8 cellular contexts compared by ENCODE assay signal in the genomic region with DNA sequence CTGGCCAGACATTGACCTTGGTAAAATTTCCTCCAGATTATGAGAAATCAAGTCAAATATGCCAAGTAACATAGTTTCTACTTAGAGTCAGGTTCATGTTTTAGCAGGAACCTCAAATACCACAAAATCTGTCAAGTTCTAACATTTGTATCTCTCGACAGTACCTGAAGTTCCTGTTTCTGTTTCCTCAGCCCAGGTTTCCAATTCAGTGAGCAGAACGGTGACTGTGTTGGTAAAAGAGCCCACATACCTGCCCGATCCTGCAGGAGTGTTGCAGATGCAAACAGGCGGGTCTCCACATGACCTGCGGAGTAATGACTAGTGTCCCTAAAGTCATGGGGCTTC. TPM values are rescaled to one million over a fixed set of nuclear protein-coding genes. Genes with fewer than 3 reads are reported as not detected.
A peak's percentile ranks its signal among the peaks of the same experiment; 100 is the strongest.
DNase-seq lines count a peak whose midpoint lies in the region; ATAC-seq and TF ChIP-seq lines count a peak whose summit lies in the region.
"Had no signal": no experiment of that assay in that cellular context is flagged by ENCODE, and none has a peak within 500 bp of the region (broad histone marks: within the 10 kb centered on the region; RNA-seq: fewer than 3 reads in every experiment).

No MANE protein-coding gene starts in this region.

- no peak for TF ChIP-seq CTCF in hepatocyte (IDR thresholded peaks at IDR 0.05; ENCODE audit: poor library complexity)
- no peak for TF ChIP-seq CTCF in gastrocnemius medialis (IDR thresholded peaks at IDR 0.05 in 4 of 5, conservative IDR thresholded peaks at IDR 0.05 in 1 of 5)
- TF ChIP-seq CTCF in left lung (IDR thresholded peaks at IDR 0.05): no peak

- 71% methylated on average over 5 of the region's 5 CpGs for WGBS in hepatocyte (ENCODE audit: low lambda C conversion rate, missing lambda C conversion rate)

- H3K9me3 ChIP-seq in hepatocyte (ENCODE audit: low read depth) (no peaks in the 10 kb centered on the region), gastrocnemius medialis (no peaks in the 10 kb centered on the region), left lung (no peaks in the 10 kb centered on the region)

- H3K4me2 ChIP-seq in hepatocyte: no peak overlapping the region

- in situ Hi-C loops in gastrocnemius medialis (cut with MboI; ENCODE audit: low sequenced_read_pairs in 4 of 4): no loop called here

- H3K27ac ChIP-seq in hepatocyte: peak overlapping the region; percentile 34
- H3K27ac ChIP-seq in gastrocnemius medialis: no peak overlapping the region
- no peak overlapping the region for H3K27ac ChIP-seq in left lung

- ATAC-seq in GM18870 (IDR thresholded peaks at IDR 0.05; ENCODE audit: unreplicated experiment) (peak; percentile 85), GM21529 (IDR thresholded peaks at IDR 0.05; ENCODE audit: unreplicated experiment) (peak; percentile 95), HG03460 (IDR thresholded peaks at IDR 0.05; ENCODE audit: unreplicated experiment) (peak; percentile 90), gastrocnemius medialis (no peak), left lung (no peak)

- H3K36me3 ChIP-seq in hepatocyte (replicated peaks; ENCODE audit: insufficient read depth, low read depth) (no peaks in the 10 kb centered on the region), gastrocnemius medialis (no peaks in the 10 kb centered on the region), left lung (no peaks in the 10 kb centered on the region)

- no peaks in the 10 kb centered on the region for H3K9me2 ChIP-seq in hepatocyte (replicated peaks; ENCODE audit: insufficient read depth)

- intact Hi-C loops in gastrocnemius medialis (cut with DNase I; ENCODE audit: low total_unique reads): no loop called here
- intact Hi-C loops in left lung (cut with DNase I): no loop called here

- no peaks in the 10 kb centered on the region for H4K20me1 ChIP-seq in hepatocyte (ENCODE audit: insufficient read depth, poor library complexity, severe bottlenecking)

- no peak for TF ChIP-seq POLR2A in gastrocnemius medialis (IDR thresholded peaks at IDR 0.05)

- H3K4me1 ChIP-seq in hepatocyte (ENCODE audit: insufficient read depth) (no peaks in the 10 kb centered on the region), gastrocnemius medialis (no peaks in the 10 kb centered on the region), left lung (no peaks in the 10 kb centered on the region)

- DNase-seq in hepatocyte (ENCODE audit: low spot score) (no peak), NCI-H1105 treated with DMSO at 0.1 percent for 48 hours (lab: John Stamatoyannopoulos, UW) (no peak), gastrocnemius medialis (no peak), left lung (no peak)
- DNase-seq: NCI-H2029 treated with DMSO at 0.1 percent for 48 hours had no signal

- H3K27me3 ChIP-seq in hepatocyte: no peaks in the 10 kb centered on the region
- peaks cover 0 to 8% (median 0%) of the 10 kb centered on the region in 3 donors for H3K27me3 ChIP-seq in gastrocnemius medialis
- H3K27me3 ChIP-seq in left lung: no peaks in the 10 kb centered on the region

- no peak overlapping the region for H2AFZ ChIP-seq in hepatocyte

- no peaks in the 10 kb centered on the region for H3K79me2 ChIP-seq in hepatocyte

- H3K4me3 ChIP-seq in hepatocyte: no peak overlapping the region
- no peak overlapping the region for H3K4me3 ChIP-seq in gastrocnemius medialis
- H3K4me3 ChIP-seq in left lung: no peak overlapping the region

RNA-seq across cellular contexts. Expression of a gene that starts 57.9 kb away (rescaled TPM):
- total RNA-seq in hepatocyte (43.9 and 46.6 TPM in 2 replicates), gastrocnemius medialis (10 to 100 TPM; 11.1 to 20.7 (median 12.5) TPM), left lung (10 to 100 TPM; 64.2 to 78.8 TPM)
- polyA plus RNA-seq in hepatocyte: 33.5 TPM in 2 replicates

Comparison
In these comparisons a context has a peak if more than half of its experiments do, and no peak if none do; other contexts are left out.
1. ATAC-seq: peak in GM18870 (single experiment), GM21529 (single experiment) and HG03460 (single experiment); none in gastrocnemius medialis (0 of 2) and left lung (single experiment).